In the genomic region with DNA sequence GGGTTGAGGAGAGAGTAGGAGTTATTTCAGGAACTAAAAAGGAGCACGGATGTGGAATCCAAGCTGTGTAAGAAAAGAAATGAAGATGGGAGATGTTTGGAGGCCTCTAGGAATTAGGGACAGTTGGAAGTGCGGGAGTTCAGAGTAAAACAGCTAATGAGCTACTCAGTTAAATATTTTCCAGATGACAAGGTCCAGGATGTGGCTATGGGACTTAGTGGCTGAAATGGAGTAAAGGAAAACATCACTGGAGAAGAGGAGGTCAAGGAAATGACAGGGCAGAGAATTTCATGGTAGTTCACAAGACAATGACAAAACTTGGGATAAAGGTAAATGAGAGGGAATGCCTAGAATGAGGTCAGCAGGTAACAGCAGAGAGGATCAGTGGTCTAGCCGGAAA, we compare ENCODE assay signal across 25 cellular contexts. TPM values are rescaled to one million over a fixed set of nuclear protein-coding genes. Genes with fewer than 3 reads are reported as not detected.
DNase-seq lines count a peak whose midpoint lies in the region; ATAC-seq, FAIRE-seq and TF ChIP-seq lines count a peak whose summit lies in the region.
"Had no signal": no experiment of that assay in that cellular context is flagged by ENCODE, and none has a peak within 500 bp of the region (broad histone marks: within the 10 kb centered on the region; RNA-seq: fewer than 3 reads in every experiment).

No MANE protein-coding gene starts in this region.

- peaks cover 8% of the 10 kb centered on the region for H3K36me3 Mint-ChIP-seq in T-helper 17 cell (ENCODE audit: low read depth)

- H3K4me3 ChIP-seq in BLaER1 (no peak overlapping the region), GM23248 (no peak overlapping the region), osteoblast (ENCODE audit: insufficient read depth, low read length) (no peak overlapping the region)
- H3K4me3 ChIP-seq: body of pancreas had no signal

- FAIRE-seq in frontal cortex (lab: Jason Lieb, UNC), result no peak
- FAIRE-seq: H1, small intestine had no signal

- peak overlapping the region; percentile 79 for H3K27ac Mint-ChIP-seq in T-helper 17 cell
- H3K27ac Mint-ChIP-seq: CD14-positive monocyte; T-helper 1 cell treated with Interleukin-12 subunit alpha and Interleukin-12 subunit beta and Interleukin-4 antibody, amounts not matched to agents 30 μg/mL and 1 μg/mL, for 36 hours had no signal

- H3K4me1 ChIP-seq in BLaER1, result peaks cover 10% of the 10 kb centered on the region
- H3K4me1 ChIP-seq in GM23248 (ENCODE audit: insufficient read depth), result no peaks in the 10 kb centered on the region
- peaks cover 6% of the 10 kb centered on the region for H3K4me1 ChIP-seq in osteoblast (ENCODE audit: insufficient read depth, low read length)
- H3K4me1 ChIP-seq: body of pancreas had no signal

- 56 to 63% methylated on average over 3 of the region's 3 CpGs for WGBS in GM23248 (ENCODE audit: low coverage in 1 of 2, low lambda C conversion rate in 2 of 2, missing lambda C conversion rate in 2 of 2), 2 experiments

- no peak overlapping the region for H3K4me3 Mint-ChIP-seq in T-helper 17 cell
- H3K4me3 Mint-ChIP-seq: T-helper 1 cell treated with Interleukin-12 subunit alpha and Interleukin-12 subunit beta and Interleukin-4 antibody, amounts not matched to agents 30 μg/mL and 1 μg/mL, for 36 hours had no signal

- DNase-seq in GM23248 (peak; percentile 37), T-helper 17 cell (no peak), osteoblast (ENCODE audit: insufficient read length, low spot score, missing footprints) (no peak), frontal cortex (ENCODE audit: low spot score in 2 of 2) (no peak)
- no peak for DNase-seq in activated CD4-positive, CD25-positive, alpha-beta regulatory T cell treated with anti-CD3 and anti-CD28 coated beads, Interleukin-2, amount 50 U/mL, for 72 hours
- DNase-seq: activated CD4-positive, alpha-beta T cell treated with anti-CD3 and anti-CD28 coated beads for 48 hours; activated naive CD4-positive, alpha-beta T cell treated with anti-CD3 and anti-CD28 coated beads, Interleukin-2, amount 50 U/mL, for 16 hours; body of pancreas; DMS153; effector CD8-positive, alpha-beta T cell; foreskin keratinocyte; Karpas-422; mesendoderm; NCI-H1694; NCI-H526; nucleus accumbens; RPMI8226; small intestine; substantia nigra had no signal

- H3K9ac ChIP-seq in BLaER1 (no peak overlapping the region), GM23248 (no peak overlapping the region)

- no peak for ATAC-seq in T-helper 17 cell
- ATAC-seq in HG02678 (IDR thresholded peaks at IDR 0.05; ENCODE audit: unreplicated experiment), result no peak
- ATAC-seq: body of pancreas, foreskin keratinocyte, left lobe of liver had no signal

- no peaks in the 10 kb centered on the region for H3K9me3 ChIP-seq in BLaER1
- no peaks in the 10 kb centered on the region for H3K9me3 ChIP-seq in GM23248 (ENCODE audit: low read depth)
- H3K9me3 ChIP-seq in T-helper 17 cell (ENCODE audit: control insufficient read depth, low read length, poor library complexity, severe bottlenecking), result no peaks in the 10 kb centered on the region
- no peaks in the 10 kb centered on the region for H3K9me3 ChIP-seq in osteoblast (ENCODE audit: low read depth, low read length)
- H3K9me3 ChIP-seq: body of pancreas had no signal

- H3K9me2 ChIP-seq in GM23248 (ENCODE audit: insufficient read depth), result no peaks in the 10 kb centered on the region

- H4K20me1 ChIP-seq in BLaER1 (no peaks in the 10 kb centered on the region), GM23248 (ENCODE audit: insufficient read depth) (no peaks in the 10 kb centered on the region), osteoblast (ENCODE audit: insufficient read depth, low read length) (no peaks in the 10 kb centered on the region)

- peak overlapping the region; percentile 63 for H2AFZ ChIP-seq in GM23248
- peak overlapping the region; percentile 32 for H2AFZ ChIP-seq in osteoblast (ENCODE audit: low read length)

- peaks cover 19% of the 10 kb centered on the region for H3K4me1 Mint-ChIP-seq in T-helper 17 cell
- H3K4me1 Mint-ChIP-seq: CD14-positive monocyte had no signal

- no peaks in the 10 kb centered on the region for H3K27me3 Mint-ChIP-seq in T-helper 17 cell

- H3K27ac ChIP-seq in BLaER1 (no peak overlapping the region), GM23248 (no peak overlapping the region), osteoblast (ENCODE audit: low read depth, low read length) (no peak overlapping the region)
- H3K27ac ChIP-seq: body of pancreas, foreskin keratinocyte had no signal

- in situ Hi-C loops in GM23248 (cut with MboI), result no loop called here

- H3K79me2 ChIP-seq in GM23248 (ENCODE audit: insufficient read depth) (no peaks in the 10 kb centered on the region), osteoblast (ENCODE audit: insufficient read depth, low read length) (no peaks in the 10 kb centered on the region)

- H3F3A ChIP-seq in GM23248 (ENCODE audit: insufficient read depth), result no peaks in the 10 kb centered on the region; the same call in 1 of the 2 replicates

- no peaks in the 10 kb centered on the region for H3K27me3 ChIP-seq in BLaER1
- no peaks in the 10 kb centered on the region for H3K27me3 ChIP-seq in GM23248 (replicated peaks; ENCODE audit: insufficient read depth)
- no peaks in the 10 kb centered on the region for H3K27me3 ChIP-seq in osteoblast (ENCODE audit: insufficient read depth, low read length)
- H3K27me3 ChIP-seq: body of pancreas, foreskin keratinocyte had no signal

- TF ChIP-seq CTCF in osteoblast (IDR thresholded peaks at IDR 0.05; ENCODE audit: extremely low read depth, low read depth, low read length), result no peak

- H3K4me2 ChIP-seq in BLaER1 (peak overlapping the region; percentile 33), GM23248 (ENCODE audit: unreplicated experiment) (no peak overlapping the region), osteoblast (ENCODE audit: insufficient read depth, low read length) (no peak overlapping the region)

- no peaks in the 10 kb centered on the region for H3K36me3 ChIP-seq in BLaER1
- H3K36me3 ChIP-seq in GM23248 (ENCODE audit: low read depth), result no peaks in the 10 kb centered on the region
- no peaks in the 10 kb centered on the region for H3K36me3 ChIP-seq in osteoblast (ENCODE audit: insufficient read depth, low read length)

RNA-seq across cellular contexts. Expression of a gene that starts 13.0 kb away (rescaled TPM):
- 3.4 and 3.8 TPM in 2 replicates for total RNA-seq in GM23248 (2014; rRNA removed; shearing (Covaris generic))
- 2.6 and 3.2 TPM in 2 replicates for polyA plus RNA-seq in GM23248 (2016; fragmentation: Nextera tagmentation; extraction: Ambion mirVana)
- total RNA-seq in T-helper 17 cell, result 10 to 100 TPM; 14.0 to 16.7 TPM
- total RNA-seq in osteoblast, result 3.5 and 4.3 TPM in 2 replicates
- 14.7 TPM for total RNA-seq in frontal cortex
